Comparison of ENCODE assay signal across 12 cellular contexts in the genomic region with DNA sequence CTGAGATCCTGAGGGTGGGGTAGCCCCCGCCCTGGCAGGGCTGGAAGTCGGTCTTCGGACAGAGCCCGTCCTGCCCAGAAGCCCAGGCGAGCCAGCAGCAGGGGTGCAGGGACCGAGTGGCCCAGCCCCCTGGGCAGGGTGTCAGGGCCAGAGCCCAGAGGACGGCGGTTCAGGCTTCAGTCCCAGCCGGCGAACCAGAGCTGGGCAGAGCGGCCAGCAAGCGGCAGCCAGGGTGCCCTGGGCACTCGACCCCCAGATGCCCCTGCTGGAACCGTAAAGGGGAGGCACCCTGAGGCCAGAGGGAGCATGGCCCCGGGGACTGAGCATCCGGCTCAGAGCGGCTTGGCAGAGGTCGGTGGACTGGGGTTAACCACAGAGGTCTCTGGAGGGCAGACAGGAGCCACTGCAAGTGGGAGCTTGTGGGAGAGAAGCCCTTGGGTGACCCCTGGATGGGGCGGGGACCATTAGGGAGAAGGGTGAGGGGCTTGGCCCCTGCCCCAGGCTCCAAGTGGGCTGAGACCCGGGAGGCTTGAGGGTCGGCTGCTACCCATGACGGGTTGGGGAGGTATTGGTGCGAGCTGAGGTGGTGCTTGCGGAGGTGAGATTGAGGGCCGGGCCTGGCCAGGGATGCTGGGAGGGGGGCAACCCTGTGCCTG. TPM values are rescaled to one million over a fixed set of nuclear protein-coding genes. Genes with fewer than 3 reads are reported as not detected.
DNase-seq lines count a peak whose midpoint lies in the region; ATAC-seq and TF ChIP-seq lines count a peak whose summit lies in the region.
"Had no signal": no experiment of that assay in that cellular context is flagged by ENCODE, and none has a peak within 500 bp of the region (broad histone marks: within the 10 kb centered on the region; RNA-seq: fewer than 3 reads in every experiment).

No MANE protein-coding gene starts in this region.

- H3K27me3 Mint-ChIP-seq in activated CD4-positive, alpha-beta T cell treated with anti-CD3 and anti-CD28 coated beads, Interleukin-2, amount 10 ng/mL, durations not matched to agents 24 days and 14 days = no peaks in the 10 kb centered on the region
- no peaks in the 10 kb centered on the region for H3K27me3 Mint-ChIP-seq in naive thymus-derived CD8-positive, alpha-beta T cell
- H3K27me3 Mint-ChIP-seq: activated naive CD4-positive, alpha-beta T cell treated with anti-CD3 and anti-CD28 coated beads, Interleukin-2, amount 10 ng/mL, durations not matched to agents 7 days and 5 days had no signal

- no peak for DNase-seq in activated CD4-positive, alpha-beta T cell treated with anti-CD3 and anti-CD28 coated beads, Interleukin-2, amount 10 ng/mL, durations not matched to agents 24 days and 14 days
- no peak for DNase-seq in activated CD4-positive, alpha-beta T cell treated with anti-CD3 and anti-CD28 coated beads for 4 hours
- DNase-seq in naive thymus-derived CD8-positive, alpha-beta T cell = peak in 1 of 10 donors; percentile 3
- DNase-seq in tibial artery (no peak), LoVo (ENCODE audit: low spot score) (no peak)
- no peak for DNase-seq in activated CD4-positive, alpha-beta T cell treated with anti-CD3 and anti-CD28 coated beads for 1 hour
- DNase-seq: activated naive CD4-positive, alpha-beta T cell treated with anti-CD3 and anti-CD28 coated beads, Interleukin-2, amount 10 ng/mL, durations not matched to agents 7 days and 5 days; dermis blood vessel endothelial cell had no signal

- H3K9me3 Mint-ChIP-seq in activated CD4-positive, alpha-beta T cell treated with anti-CD3 and anti-CD28 coated beads, Interleukin-2, amount 10 ng/mL, durations not matched to agents 24 days and 14 days = no peaks in the 10 kb centered on the region
- H3K9me3 Mint-ChIP-seq in naive thymus-derived CD8-positive, alpha-beta T cell = no peaks in the 10 kb centered on the region
- H3K9me3 Mint-ChIP-seq: activated naive CD4-positive, alpha-beta T cell treated with anti-CD3 and anti-CD28 coated beads, Interleukin-2, amount 10 ng/mL, durations not matched to agents 7 days and 5 days had no signal

- POLR2A ChIA-PET in naive thymus-derived CD8-positive, alpha-beta T cell (lab: Charles Lee) = interaction anchor here (1.0 to 2.9 kb wide), 8 partner anchors 9 to 23 kb away, joined by 3 to 31 read pairs (median 10); a partner anchor contains a TSS

- peak overlapping the region; percentile 44 for H3K4me3 Mint-ChIP-seq in activated CD4-positive, alpha-beta T cell treated with anti-CD3 and anti-CD28 coated beads, Interleukin-2, amount 10 ng/mL, durations not matched to agents 24 days and 14 days
- H3K4me3 Mint-ChIP-seq in naive thymus-derived CD8-positive, alpha-beta T cell = peak overlapping the region in 9 of 10 donors; percentile 33 to 97 (median 77)
- H3K4me3 Mint-ChIP-seq: activated naive CD4-positive, alpha-beta T cell treated with anti-CD3 and anti-CD28 coated beads, Interleukin-2, amount 10 ng/mL, durations not matched to agents 7 days and 5 days had no signal

- H3K36me3 ChIP-seq in esophagus (ENCODE audit: control insufficient read depth in 2 of 2, insufficient read depth in 2 of 2, low read length in 1 of 2) = no peaks in the 10 kb centered on the region
- H3K36me3 ChIP-seq in tibial artery = no peaks in the 10 kb centered on the region

- 71 to 77% methylated on average over 23 to 25 of the region's 25 CpGs for WGBS in esophagus, 2 donors

- no peaks in the 10 kb centered on the region for H3K9me3 ChIP-seq in esophagus (ENCODE audit: control insufficient read depth in 2 of 2, insufficient read depth in 1 of 2, low read depth in 1 of 2, low read length in 1 of 2)
- no peaks in the 10 kb centered on the region for H3K9me3 ChIP-seq in tibial artery
- H3K9me3 ChIP-seq: left lung had no signal

- TF ChIP-seq CTCF in tibial artery (IDR thresholded peaks at IDR 0.05) = no peak

- intact Hi-C loops in activated CD4-positive, alpha-beta T cell treated with anti-CD3 and anti-CD28 coated beads, Interleukin-2, amount 10 ng/mL, durations not matched to agents 24 days and 14 days (cut with micrococcal nuclease) = no loop called here
- intact Hi-C loops in tibial artery (cut with DNase I; ENCODE audit: low total_unique reads) = no loop called here

- no peak overlapping the region for H3K27ac Mint-ChIP-seq in activated CD4-positive, alpha-beta T cell treated with anti-CD3 and anti-CD28 coated beads, Interleukin-2, amount 10 ng/mL, durations not matched to agents 24 days and 14 days
- peak overlapping the region; percentile 35 to 94 (median 76) for H3K27ac Mint-ChIP-seq in naive thymus-derived CD8-positive, alpha-beta T cell
- H3K27ac Mint-ChIP-seq: activated naive CD4-positive, alpha-beta T cell treated with anti-CD3 and anti-CD28 coated beads, Interleukin-2, amount 10 ng/mL, durations not matched to agents 7 days and 5 days had no signal

- H3K4me1 ChIP-seq in esophagus (ENCODE audit: control insufficient read depth in 2 of 2, insufficient read depth in 2 of 2, low read length in 1 of 2) (peaks cover 11 to 25% of the 10 kb centered on the region in 2 donors), tibial artery (peaks cover 0 to 73% (median 55%) of the 10 kb centered on the region in 4 donors)

- peak overlapping the region; percentile 37 to 56 for H3K27ac ChIP-seq in esophagus (ENCODE audit: low read depth in 2 of 2, low read length in 1 of 2)
- peak overlapping the region; percentile 61 to 94 for H3K27ac ChIP-seq in tibial artery
- H3K27ac ChIP-seq: left lung had no signal

- peaks cover 32% of the 10 kb centered on the region for H3K4me1 Mint-ChIP-seq in activated CD4-positive, alpha-beta T cell treated with anti-CD3 and anti-CD28 coated beads, Interleukin-2, amount 10 ng/mL, durations not matched to agents 24 days and 14 days
- H3K4me1 Mint-ChIP-seq in naive thymus-derived CD8-positive, alpha-beta T cell = peaks cover 38 to 95% (median 74%) of the 10 kb centered on the region in 4 donors

- peaks cover 27% of the 10 kb centered on the region for H3K36me3 Mint-ChIP-seq in activated CD4-positive, alpha-beta T cell treated with anti-CD3 and anti-CD28 coated beads, Interleukin-2, amount 10 ng/mL, durations not matched to agents 24 days and 14 days (ENCODE audit: low read depth)
- peaks cover 0 to 10% (median 0%) of the 10 kb centered on the region in 3 donors for H3K36me3 Mint-ChIP-seq in naive thymus-derived CD8-positive, alpha-beta T cell

- no peak for ATAC-seq in naive thymus-derived CD8-positive, alpha-beta T cell
- no peak for ATAC-seq in HG03460 (IDR thresholded peaks at IDR 0.05; ENCODE audit: unreplicated experiment)
- ATAC-seq: left lung had no signal

- H3K4me3 ChIP-seq in esophagus (ENCODE audit: low read depth in 1 of 2, low read length in 2 of 2) = peak overlapping the region in 1 of 2 donors; percentile 35
- H3K4me3 ChIP-seq in tibial artery = peak overlapping the region; percentile 36 to 39
- H3K4me3 ChIP-seq: left lung had no signal

- no peaks in the 10 kb centered on the region for H3K27me3 ChIP-seq in esophagus (ENCODE audit: control insufficient read depth in 1 of 2, insufficient read depth in 2 of 2, low read length in 2 of 2)
- peaks cover 0 to 36% of the 10 kb centered on the region in 2 donors for H3K27me3 ChIP-seq in tibial artery

RNA-seq across cellular contexts. Expression of a gene that starts 15.9 kb away (rescaled TPM):
- total RNA-seq in activated CD4-positive, alpha-beta T cell treated with anti-CD3 and anti-CD28 coated beads, Interleukin-2, amount 10 ng/mL, durations not matched to agents 24 days and 14 days = 303 and 322 TPM in 2 replicates
- 100 to 1,000 TPM in 1 of 2 donors, 10 to 100 TPM in 1; 23.7 to 130 TPM for polyA plus RNA-seq in esophagus
- total RNA-seq in naive thymus-derived CD8-positive, alpha-beta T cell = 100 to 1,000 TPM; 287 to 295 TPM
- 100 to 1,000 TPM; 326 to 438 (median 338) TPM for polyA plus RNA-seq in naive thymus-derived CD8-positive, alpha-beta T cell
- total RNA-seq: dermis blood vessel endothelial cell, NCI-H460 had no signal

RNA-seq across cellular contexts. Expression of a gene that starts 22.9 kb away (rescaled TPM):
- not detected in 2 replicates for total RNA-seq in activated CD4-positive, alpha-beta T cell treated with anti-CD3 and anti-CD28 coated beads, Interleukin-2, amount 10 ng/mL, durations not matched to agents 24 days and 14 days
- under 1 TPM; 0.02 to 0.43 TPM for polyA plus RNA-seq in esophagus
- total RNA-seq in naive thymus-derived CD8-positive, alpha-beta T cell = not detected
- polyA plus RNA-seq in naive thymus-derived CD8-positive, alpha-beta T cell = under 1 TPM; 0.06 to 0.15 (median 0.08) TPM
- total RNA-seq: dermis blood vessel endothelial cell, left lung, NCI-H460 had no signal

RNA-seq across cellular contexts. Expression of a gene that starts 30.0 kb away (rescaled TPM):
- not detected in 2 replicates for total RNA-seq in activated CD4-positive, alpha-beta T cell treated with anti-CD3 and anti-CD28 coated beads, Interleukin-2, amount 10 ng/mL, durations not matched to agents 24 days and 14 days
- polyA plus RNA-seq in esophagus = 100 to 1,000 TPM in 1 of 2 donors, 1 to 10 TPM in 1; 9.8 to 166 TPM
- not detected for total RNA-seq in naive thymus-derived CD8-positive, alpha-beta T cell
- polyA plus RNA-seq in naive thymus-derived CD8-positive, alpha-beta T cell = not detected
- total RNA-seq: dermis blood vessel endothelial cell, NCI-H460 had no signal

RNA-seq across cellular contexts. Expression of a gene that starts 34.0 kb away (rescaled TPM):
- not detected in 2 replicates for total RNA-seq in activated CD4-positive, alpha-beta T cell treated with anti-CD3 and anti-CD28 coated beads, Interleukin-2, amount 10 ng/mL, durations not matched to agents 24 days and 14 days
- polyA plus RNA-seq in esophagus = 100 to 1,000 TPM in 1 of 2 donors, 10 to 100 TPM in 1; 38.9 to 360 TPM
- total RNA-seq in naive thymus-derived CD8-positive, alpha-beta T cell = not detected
- not detected for polyA plus RNA-seq in naive thymus-derived CD8-positive, alpha-beta T cell
- total RNA-seq: dermis blood vessel endothelial cell, NCI-H460 had no signal

RNA-seq across cellular contexts. Expression of a gene that starts 50.7 kb away (rescaled TPM):
- total RNA-seq in activated CD4-positive, alpha-beta T cell treated with anti-CD3 and anti-CD28 coated beads, Interleukin-2, amount 10 ng/mL, durations not matched to agents 24 days and 14 days = 1.1 and 1.2 TPM in 2 replicates
- 1 to 10 TPM; 1.7 to 7.1 TPM for polyA plus RNA-seq in esophagus
- total RNA-seq in naive thymus-derived CD8-positive, alpha-beta T cell = 10 to 100 TPM; 28.0 to 29.7 TPM
- under 1 TPM in 1 of 3 donors, not detected in 2; 0.39 TPM for polyA plus RNA-seq in naive thymus-derived CD8-positive, alpha-beta T cell
- total RNA-seq: dermis blood vessel endothelial cell, NCI-H460 had no signal
